13 cellular contexts compared by ENCODE assay signal in genomic region chr4:101355767-101356702, GRCh38. TPM values are rescaled to one million over a fixed set of nuclear protein-coding genes. Genes with fewer than 3 reads are reported as not detected.
DNase-seq lines count a peak whose midpoint lies in the region; ATAC-seq, FAIRE-seq and TF ChIP-seq lines count a peak whose summit lies in the region.
"Had no signal": no experiment of that assay in that cellular context is flagged by ENCODE, and none has a peak within 500 bp of the region (broad histone marks: within the 10 kb centered on the region; RNA-seq: fewer than 3 reads in every experiment).

No MANE protein-coding gene starts in this region.

- FAIRE-seq in RCC 7860 (lab: Jason Lieb, UNC): peak; percentile 89

- no peak overlapping the region for H3K4me3 ChIP-seq in coronary artery
- H3K4me3 ChIP-seq: gastrocnemius medialis had no signal

- H3K27ac ChIP-seq in coronary artery: no peak overlapping the region
- H3K27ac ChIP-seq: gastrocnemius medialis had no signal

- TF ChIP-seq CTCF in coronary artery (IDR thresholded peaks at IDR 0.05): no peak

- DNase-seq in RCC 7860 (ENCODE audit: low spot score): peak; percentile 79
- DNase-seq in fibroblast of peridontal ligament (ENCODE audit: extremely low read depth): peak; percentile 94
- DNase-seq in renal cortical epithelial cell (ENCODE audit: low read depth): peak; percentile 90
- no peak for DNase-seq in coronary artery (ENCODE audit: low spot score)
- DNase-seq: activated T-cell treated with anti-CD3 and anti-CD28 coated beads, Interleukin-2, amount 50 U/mL, for 4 hours; gastrocnemius medialis; H9; nephron progenitor cell; SIG-M5 had no signal

- ATAC-seq in GM18868 (IDR thresholded peaks at IDR 0.05; ENCODE audit: unreplicated experiment): peak; percentile 28
- no peak for ATAC-seq in GM19467 (IDR thresholded peaks at IDR 0.05; ENCODE audit: unreplicated experiment)
- ATAC-seq in GM19452 (IDR thresholded peaks at IDR 0.05; ENCODE audit: unreplicated experiment): no peak
- ATAC-seq in GM21529 (IDR thresholded peaks at IDR 0.05; ENCODE audit: unreplicated experiment): no peak
- ATAC-seq: activated T-cell treated with anti-CD3 and anti-CD28 coated beads, Interleukin-2, amount 50 U/mL, for 4 hours; gastrocnemius medialis had no signal

RNA-seq across cellular contexts. Expression of gene PPP3CA, which starts 8.7 kb away (rescaled TPM):
- total RNA-seq in renal cortical epithelial cell: 32.3 and 44.5 TPM in 2 replicates
